Comparison of ENCODE assay signal across 8 cellular contexts in genomic region chr4:146175541-146176453, GRCh38. TPM values are rescaled to one million over a fixed set of nuclear protein-coding genes. Genes with fewer than 3 reads are reported as not detected.
DNase-seq lines count a peak whose midpoint lies in the region; ATAC-seq and TF ChIP-seq lines count a peak whose summit lies in the region.

Gene LSM6 (plus strand): TSS chr4:146175718. CDS start chr4:146182922, 7,204 bp downstream.

- DNase-seq in EH (ENCODE audit: low read depth) (peak; percentile 89), KG1 (lab: John Stamatoyannopoulos, UW) (peak; percentile 27), fibroblast of the conjunctiva (ENCODE audit: low read depth) (peak; percentile 57), neural crest cell (ENCODE audit: low read depth, low spot score) (peak; percentile 73)
- DNase-seq in activated effector memory CD4-positive, alpha-beta T cell treated with anti-CD3 and anti-CD28 coated beads, Interleukin-2, amount 50 U/mL, for 16 hours: peak; percentile 92

- peak within 1 kb of the TSS; percentile 95 for H3K4me3 Mint-ChIP-seq in neural crest cell

- no peaks in the 10 kb centered on the region for H3K36me3 ChIP-seq in stomach smooth muscle (ENCODE audit: control insufficient read depth in 2 of 2, insufficient read depth in 2 of 2, low read length in 2 of 2)

- peak within 1 kb of the TSS; percentile 81 for H3K27ac ChIP-seq in stomach smooth muscle (ENCODE audit: low read length)

- H3K4me1 ChIP-seq in stomach smooth muscle (ENCODE audit: control insufficient read depth, insufficient read depth, low read length): peaks cover 15% of the 10 kb centered on the region

- H3K27me3 ChIP-seq in stomach smooth muscle (ENCODE audit: control insufficient read depth in 1 of 2, insufficient read depth in 2 of 2, low read length in 2 of 2): no peaks in the 10 kb centered on the region

- H3K4me1 Mint-ChIP-seq in neural crest cell: peaks cover 25% of the 10 kb centered on the region

- H3K27ac Mint-ChIP-seq in neural crest cell (ENCODE audit: unreplicated experiment): peak within 1 kb of the TSS; percentile 91

- no peaks in the 10 kb centered on the region for H3K36me3 Mint-ChIP-seq in neural crest cell (ENCODE audit: low read depth)

- peak; percentile 56 for TF ChIP-seq POLR2A in Raji (IDR thresholded peaks at IDR 0.05; ENCODE audit: insufficient read depth, low read depth, low read length)

- ATAC-seq in GM21717 (IDR thresholded peaks at IDR 0.05; ENCODE audit: unreplicated experiment): peak; percentile 95

- no peaks in the 10 kb centered on the region for H3K27me3 Mint-ChIP-seq in neural crest cell (ENCODE audit: low read depth)

- no peaks in the 10 kb centered on the region for H3K9me3 ChIP-seq in stomach smooth muscle (ENCODE audit: control insufficient read depth in 2 of 2, low read length in 2 of 2)

- H3K9ac ChIP-seq in stomach smooth muscle (ENCODE audit: low read length in 2 of 2): peak within 1 kb of the TSS; percentile 86 to 89

- H3K9me3 Mint-ChIP-seq in neural crest cell: no peaks in the 10 kb centered on the region

- peak within 1 kb of the TSS; percentile 84 to 89 for H3K4me3 ChIP-seq in stomach smooth muscle (ENCODE audit: low read length in 2 of 2)

- TF ChIP-seq CTCF in neural crest cell (conservative IDR thresholded peaks at IDR 0.05): peak; percentile 26

RNA-seq across cellular contexts. Expression of gene LSM6, which starts in this region (rescaled TPM):
- 56.2 and 66.0 TPM in 2 replicates for total RNA-seq in neural crest cell

Comparison
In these comparisons a context has a peak if more than half of its experiments do, and no peak if none do; other contexts are left out.
1. Peak in every context shown above with its lines: DNase-seq, ATAC-seq, H3K4me3 ChIP-seq and H3K27ac ChIP-seq.
2. DNase-seq: peak in every context shown above with its lines; median percentile 92 in activated effector memory CD4-positive, alpha-beta T cell treated with anti-CD3 and anti-CD28 coated beads, Interleukin-2, amount 50 U/mL, for 16 hours; 89 in EH; 73 in neural crest cell; 57 in fibroblast of the conjunctiva; 27 in KG1.